In the genomic region with DNA sequence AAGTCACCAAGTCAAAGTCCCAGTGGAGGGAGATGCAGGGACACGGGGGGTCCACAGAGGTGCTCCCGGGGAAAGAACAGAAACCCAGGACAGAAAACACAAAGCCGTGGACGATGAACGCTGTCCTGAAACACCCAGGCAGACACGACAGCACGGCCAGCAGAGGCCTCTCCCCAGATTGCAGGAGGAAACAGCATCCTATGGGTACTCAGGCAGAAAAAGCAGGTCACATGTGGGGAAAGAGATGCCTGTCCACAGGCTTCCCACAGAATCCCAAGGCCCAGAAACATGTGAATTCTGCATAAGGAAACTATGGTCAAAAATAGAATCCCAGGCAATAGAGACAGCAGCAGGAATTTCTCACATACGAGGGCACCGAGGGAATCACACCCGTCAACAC, we compare ENCODE assay signal across 28 cellular contexts. TPM values are rescaled to one million over a fixed set of nuclear protein-coding genes. Genes with fewer than 3 reads are reported as not detected.
"Had no signal": no experiment of that assay in that cellular context is flagged by ENCODE, and none has a peak within 500 bp of the region (broad histone marks: within the 10 kb centered on the region; RNA-seq: fewer than 3 reads in every experiment).

No MANE protein-coding gene starts in this region.

- H3K36me3 Mint-ChIP-seq: immature natural killer cell; mesothelial cell of epicardium; naive B cell; natural killer cell; neural progenitor cell; stimulated activated naive B cell treated with anti-CD40 and anti-IgM and Interleukin-4, amounts not matched to agents 10 μg/mL and 1 μg/mL and 100 μg/mL, for 72 hours had no signal

- H3K9me3 Mint-ChIP-seq: immature natural killer cell, mesothelial cell of epicardium, naive B cell, natural killer cell, nephron progenitor cell had no signal

- H3K4me3 Mint-ChIP-seq: mesothelial cell of epicardium; naive B cell; natural killer cell; neural progenitor cell; stimulated activated naive B cell treated with anti-CD40 and anti-IgM and Interleukin-4, amounts not matched to agents 10 μg/mL and 1 μg/mL and 100 μg/mL, for 72 hours had no signal

- DNase-seq: hypothalamus; left ventricle myocardium inferior; naive B cell; nephron progenitor cell; ovary; right cardiac atrium; stimulated activated CD4-positive, alpha-beta T cell treated with anti-CD3 and anti-CD28 coated beads, Interleukin-12 subunit alpha, Interleukin-12 subunit beta, amount 100 ng/mL, for 4 hours; stimulated activated CD4-positive, alpha-beta T cell treated with anti-CD3 and anti-CD28 coated beads, Interleukin-15, amount 100 ng/mL, for 24 hours; stimulated activated CD4-positive, alpha-beta T cell treated with anti-CD3 and anti-CD28 coated beads, Interleukin-2, amount 100 ng/mL, for 24 hours; stimulated activated CD4-positive, alpha-beta T cell treated with anti-CD3 and anti-CD28 coated beads, Interleukin-4, amount 100 ng/mL, for 1 hour; stimulated activated naive B cell treated with anti-CD40 and anti-IgM and Interleukin-4, amounts not matched to agents 10 μg/mL and 1 μg/mL and 100 μg/mL, for 72 hours; stimulated activated naive CD8-positive, alpha-beta T cell treated with anti-CD3 and anti-CD28 coated beads, Interleukin-15, Interleukin-2, amounts not matched to agents 100 U/mL and 50 U/mL, for 24 hours; stomach; tibial artery; trophoblast cell; upper lobe of right lung had no signal

- ATAC-seq: right cardiac atrium; stimulated activated naive B cell treated with anti-CD40 and anti-IgM and Interleukin-4, amounts not matched to agents 10 μg/mL and 1 μg/mL and 100 μg/mL, for 72 hours; stimulated activated naive CD8-positive, alpha-beta T cell treated with anti-CD3 and anti-CD28 coated beads, Interleukin-15, Interleukin-2, amounts not matched to agents 100 U/mL and 50 U/mL, for 24 hours; upper lobe of right lung had no signal

- H3K27ac Mint-ChIP-seq: mesothelial cell of epicardium; neural progenitor cell; progenitor cell of endocrine pancreas; stimulated activated naive B cell treated with anti-CD40 and anti-IgM and Interleukin-4, amounts not matched to agents 10 μg/mL and 1 μg/mL and 100 μg/mL, for 72 hours had no signal

- H3K4me1 Mint-ChIP-seq: naive B cell; stimulated activated naive B cell treated with anti-CD40 and anti-IgM and Interleukin-4, amounts not matched to agents 10 μg/mL and 1 μg/mL and 100 μg/mL, for 72 hours had no signal

RNA-seq across cellular contexts. Expression of a gene that starts 53.6 kb away (rescaled TPM):
- total RNA-seq: kidney epithelial cell, left ventricle myocardium inferior, lower leg skin, mesothelial cell of epicardium, mononuclear cell, natural killer cell, pulmonary artery endothelial cell, renal cortical epithelial cell, suprapubic skin, thoracic aorta, upper lobe of right lung had no signal
- polyA plus RNA-seq: immature natural killer cell, ovary, stomach had no signal
